ENCODE assay signal across 8 cellular contexts in the genomic region with DNA sequence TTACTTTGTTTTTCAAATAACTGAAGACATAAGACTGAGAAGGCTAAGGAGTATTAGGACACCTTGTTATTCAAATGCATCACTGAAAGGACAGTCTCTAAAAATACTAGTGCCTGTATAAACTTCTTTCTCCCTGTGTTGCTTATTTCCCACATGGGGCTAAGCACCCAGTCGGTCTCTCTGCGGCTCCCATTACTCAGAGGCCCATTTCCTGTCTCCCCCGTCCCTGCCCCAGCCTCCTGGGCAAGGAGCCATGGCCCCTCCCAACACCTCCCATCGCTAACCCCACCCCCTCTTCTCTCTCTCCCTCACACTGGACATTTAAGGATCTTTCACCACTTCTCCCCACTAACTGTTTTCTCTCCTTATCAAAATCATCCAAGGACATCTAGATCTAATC.
A peak's percentile ranks its signal among the peaks of the same experiment; 100 is the strongest.
DNase-seq lines count a peak whose midpoint lies in the region; ATAC-seq lines count a peak whose summit lies in the region.

No MANE protein-coding gene starts in this region.

- no peaks in the 10 kb centered on the region for H3K27me3 ChIP-seq in BLaER1 treated with 17β-estradiol and CSF1 and Interleukin-3, amounts not matched to agents 10 nM and 100 nM
- no peaks in the 10 kb centered on the region for H3K27me3 ChIP-seq in adipocyte (replicated peaks; ENCODE audit: control insufficient read depth, insufficient read depth, low read length)

- peak overlapping the region; percentile 64 to 87 (median 77) for H3K4me2 ChIP-seq in BLaER1 treated with 17β-estradiol and CSF1 and Interleukin-3, amounts not matched to agents 10 nM and 100 nM

- H3K4me1 ChIP-seq in BLaER1 treated with 17β-estradiol and CSF1 and Interleukin-3, amounts not matched to agents 10 nM and 100 nM, result peaks cover 82 to 100% (median 99%) of the 10 kb centered on the region in 10 experiments
- peaks cover 48% of the 10 kb centered on the region for H3K4me1 ChIP-seq in adipocyte (ENCODE audit: control insufficient read depth, insufficient read depth, low read length)

- H3K4me3 ChIP-seq in BLaER1 treated with 17β-estradiol and CSF1 and Interleukin-3, amounts not matched to agents 10 nM and 100 nM, result peak overlapping the region in 5 of 10 experiments; percentile 12 to 33 (median 23); a peak in 5 of 20 replicates
- H3K4me3 ChIP-seq in adipocyte (ENCODE audit: low read length), result no peak overlapping the region

- peak; percentile 34 for DNase-seq in adipocyte (ENCODE audit: low read depth)
- peak; percentile 33 for DNase-seq in kidney glomerular epithelial cell (lab: John Stamatoyannopoulos, UW)
- no peak for DNase-seq in putamen (ENCODE audit: low spot score)
- DNase-seq in NCI-H1092 treated with DMSO at 0.1 percent for 48 hours (lab: John Stamatoyannopoulos, UW), result no peak
- DNase-seq in NCI-H1417 (lab: John Stamatoyannopoulos, UW), result no peak

- H3K9me3 ChIP-seq in BLaER1 treated with 17β-estradiol and CSF1 and Interleukin-3, amounts not matched to agents 10 nM and 100 nM (replicated peaks in 1 of 11), result no peaks in the 10 kb centered on the region
- H3K9me3 ChIP-seq in adipocyte (ENCODE audit: control insufficient read depth, low read length), result no peaks in the 10 kb centered on the region

- H3K27ac ChIP-seq in BLaER1 treated with 17β-estradiol and CSF1 and Interleukin-3, amounts not matched to agents 10 nM and 100 nM, result peak overlapping the region in 9 of 11 experiments; percentile 43 to 92 (median 66); a peak in 18 of 22 replicates

- peaks cover 0 to 100% (median 27%) of the 10 kb centered on the region in 11 experiments; a peak in 14 of 22 replicates for H4K20me1 ChIP-seq in BLaER1 treated with 17β-estradiol and CSF1 and Interleukin-3, amounts not matched to agents 10 nM and 100 nM

- peaks cover 0 to 97% (median 59%) of the 10 kb centered on the region in 11 experiments; a peak in 15 of 22 replicates for H3K36me3 ChIP-seq in BLaER1 treated with 17β-estradiol and CSF1 and Interleukin-3, amounts not matched to agents 10 nM and 100 nM
- H3K36me3 ChIP-seq in adipocyte (ENCODE audit: control insufficient read depth, insufficient read depth, low read length, severe bottlenecking), result peaks cover 23% of the 10 kb centered on the region

- peak; percentile 51 for ATAC-seq in HG02885 (IDR thresholded peaks at IDR 0.05; ENCODE audit: poor library complexity, unreplicated experiment)
- ATAC-seq in GM21526 (IDR thresholded peaks at IDR 0.05; ENCODE audit: low FRiP score, unreplicated experiment), result no peak

- peak overlapping the region in 8 of 11 experiments; percentile 4 to 52 (median 26); a peak in 11 of 22 replicates for H3K9ac ChIP-seq in BLaER1 treated with 17β-estradiol and CSF1 and Interleukin-3, amounts not matched to agents 10 nM and 100 nM
- peak overlapping the region; percentile 33 for H3K9ac ChIP-seq in adipocyte (ENCODE audit: low read length)

Comparison
In these comparisons a context has a peak if more than half of its experiments do, and no peak if none do; other contexts are left out.
1. DNase-seq: peak in adipocyte (single experiment) and kidney glomerular epithelial cell (single experiment); none in putamen (single experiment), NCI-H1092 treated with DMSO at 0.1 percent for 48 hours (single experiment) and NCI-H1417 (0 of 3).